Comparison of ENCODE assay signal across 1 cellular context in genomic region chr17:72890711-72891110, GRCh38.
TF ChIP-seq lines count a peak whose summit lies in the region.

No MANE protein-coding gene starts in this region.

TF ChIP-seq in GM23338, 12 proteins besides CTCF, POLR2A, EP300 and RAD21 (continued from another document):
- TF ChIP-seq STAT1 (IDR thresholded peaks at IDR 0.05; ENCODE audit: unreplicated experiment) (no peak), JUNB (IDR thresholded peaks at IDR 0.05; ENCODE audit: unreplicated experiment) (no peak), ETS1 (IDR thresholded peaks at IDR 0.05) (no peak), EZH2phosphoT487 (IDR thresholded peaks at IDR 0.05; ENCODE audit: unreplicated experiment) (no peak), ZNF114 (CRISPR knock-in tag; IDR thresholded peaks at IDR 0.05) (no peak), ZNF331 (CRISPR knock-in tag; IDR thresholded peaks at IDR 0.05; ENCODE audit: low read depth) (no peak), POLR2AphosphoS5 (IDR thresholded peaks at IDR 0.05; ENCODE audit: low read depth) (no peak), CREB1 (CRISPR knock-in tag; IDR thresholded peaks at IDR 0.05; ENCODE audit: low read depth) (no peak), EZH2 (IDR thresholded peaks at IDR 0.05; ENCODE audit: low read depth, unreplicated experiment) (no peak)
